10 cellular contexts compared by ENCODE assay signal in the genomic region with DNA sequence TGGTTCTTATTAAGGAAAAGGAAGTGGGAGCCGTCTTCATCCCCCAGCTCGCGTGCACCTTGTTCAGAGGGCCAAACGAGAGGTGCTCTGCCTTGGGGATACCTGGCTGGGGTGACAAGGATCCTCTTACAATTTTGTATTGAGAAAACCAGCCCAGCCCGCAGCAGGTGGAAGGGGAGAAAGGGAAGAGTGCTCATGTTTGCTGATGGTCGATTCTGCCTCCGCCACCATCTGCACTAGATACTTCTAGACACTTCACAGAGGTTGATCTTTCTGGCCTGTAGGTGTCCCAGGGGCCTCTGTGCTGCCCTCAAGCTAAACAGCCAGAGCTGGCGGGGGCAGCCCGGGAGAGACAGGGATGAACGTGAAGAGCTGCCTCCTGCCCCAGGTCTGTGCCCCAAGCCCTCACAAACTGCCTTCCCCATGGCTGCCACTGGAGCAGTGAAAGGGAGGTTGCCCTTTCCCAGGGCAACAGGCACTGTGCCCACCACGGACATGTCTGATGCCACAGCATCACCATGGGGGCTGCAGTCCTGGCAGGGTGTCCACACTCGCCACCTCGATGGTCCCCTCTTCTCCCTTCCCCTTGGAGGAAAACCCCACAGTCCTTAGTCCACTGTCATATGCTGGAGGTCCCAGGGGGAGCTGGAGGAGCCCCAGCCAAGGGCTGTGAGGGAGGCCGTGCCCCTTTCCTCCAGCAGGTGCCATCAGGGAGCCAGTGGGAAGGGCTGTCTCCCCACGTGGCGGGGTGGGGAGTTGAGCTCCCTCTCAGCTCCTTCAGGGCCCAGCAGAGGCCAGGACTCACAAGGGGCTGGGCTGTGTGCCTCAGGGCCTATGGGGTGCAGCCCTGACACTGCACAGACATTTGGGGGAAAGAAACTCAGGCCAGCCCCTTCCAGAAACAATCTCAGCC. TPM values are rescaled to one million over a fixed set of nuclear protein-coding genes. Genes with fewer than 3 reads are reported as not detected.
DNase-seq lines count a peak whose midpoint lies in the region; TF ChIP-seq lines count a peak whose summit lies in the region.
"Had no signal": no experiment of that assay in that cellular context is flagged by ENCODE, and none has a peak within 500 bp of the region (broad histone marks: within the 10 kb centered on the region; RNA-seq: fewer than 3 reads in every experiment).

No MANE protein-coding gene starts in this region.

- H3K36me3 Mint-ChIP-seq in brain = peaks cover 23% of the 10 kb centered on the region
- H3K36me3 Mint-ChIP-seq in osteocyte (ENCODE audit: unreplicated experiment) = peaks cover 6% of the 10 kb centered on the region

- DNase-seq in NCI-H1417 (lab: John Stamatoyannopoulos, UW) (peak in 2 of 3 experiments; percentile 20 to 37), NCI-H1417 treated with DMSO at 0.1 percent for 48 hours (lab: John Stamatoyannopoulos, UW) (no peak), NAMALWA (ENCODE audit: low spot score) (peak; percentile 60), osteocyte (ENCODE audit: extremely low spot score, unreplicated experiment) (no peak), NCI-H2029 (lab: John Stamatoyannopoulos, UW) (no peak), KG1 (lab: John Stamatoyannopoulos, UW) (no peak), NCI-H146 (lab: John Stamatoyannopoulos, UW) (no peak)
- DNase-seq: activated naive CD4-positive, alpha-beta T cell had no signal

- peak overlapping the region in 3 of 5 experiments; percentile 8 to 85 (median 42) for H3K27ac Mint-ChIP-seq in brain
- no peak overlapping the region for H3K27ac Mint-ChIP-seq in osteocyte (ENCODE audit: unreplicated experiment)

- H3K4me3 Mint-ChIP-seq in brain (no peak overlapping the region), osteocyte (ENCODE audit: unreplicated experiment) (no peak overlapping the region)

- H3K27me3 Mint-ChIP-seq in brain (peaks cover 3% of the 10 kb centered on the region), osteocyte (ENCODE audit: unreplicated experiment) (no peaks in the 10 kb centered on the region)

- H3K4me1 Mint-ChIP-seq in brain = peaks cover 18% of the 10 kb centered on the region
- peaks cover 14% of the 10 kb centered on the region for H3K4me1 Mint-ChIP-seq in osteocyte (ENCODE audit: unreplicated experiment)

- TF ChIP-seq CTCF in brain (conservative IDR thresholded peaks at IDR 0.05) (no peak), osteocyte (IDR thresholded peaks at IDR 0.05) (peak; percentile 33)

- H3K9me3 Mint-ChIP-seq in brain (no peaks in the 10 kb centered on the region), osteocyte (ENCODE audit: unreplicated experiment) (no peaks in the 10 kb centered on the region)

RNA-seq across cellular contexts. Expression of a gene that starts 8.1 kb away (rescaled TPM):
- 39.1 TPM for polyA plus RNA-seq in brain (ENCODE audit: insufficient read depth, low read depth, low replicate concordance)
- total RNA-seq in osteocyte = 19.7 and 24.4 TPM in 2 replicates

RNA-seq across cellular contexts. Expression of a gene that starts 12.9 kb away (rescaled TPM):
- 12.0 TPM for polyA plus RNA-seq in brain (ENCODE audit: insufficient read depth, low read depth, low replicate concordance)
- total RNA-seq in osteocyte = 0.39 and 0.70 TPM in 2 replicates
- polyA plus RNA-seq: liver had no signal

RNA-seq across cellular contexts. Expression of a gene that starts 28.3 kb away (rescaled TPM):
- polyA plus RNA-seq in brain (ENCODE audit: insufficient read depth, low read depth, low replicate concordance) = 1.8 TPM
- total RNA-seq in osteocyte = 8.2 and 10.1 TPM in 2 replicates

RNA-seq across cellular contexts. Expression of a gene that starts 52.5 kb away (rescaled TPM):
- polyA plus RNA-seq in brain (ENCODE audit: insufficient read depth, low read depth, low replicate concordance) = 105 TPM
- total RNA-seq in osteocyte = 68.9 and 72.4 TPM in 2 replicates

RNA-seq across cellular contexts. Expression of a gene that starts 59.2 kb away (rescaled TPM):
- polyA plus RNA-seq in brain (ENCODE audit: insufficient read depth, low read depth, low replicate concordance) = 244 TPM
- 157 and 163 TPM in 2 replicates for total RNA-seq in osteocyte

Comparison
In these comparisons a context has a peak if more than half of its experiments do, and no peak if none do; other contexts are left out.
1. DNase-seq: peak in NCI-H1417 (2 of 3) and NAMALWA (single experiment); none in NCI-H1417 treated with DMSO at 0.1 percent for 48 hours (single experiment), osteocyte (single experiment), NCI-H2029 (single experiment), KG1 (single experiment) and NCI-H146 (single experiment).